Comparison of ENCODE assay signal across 19 cellular contexts in the genomic region with DNA sequence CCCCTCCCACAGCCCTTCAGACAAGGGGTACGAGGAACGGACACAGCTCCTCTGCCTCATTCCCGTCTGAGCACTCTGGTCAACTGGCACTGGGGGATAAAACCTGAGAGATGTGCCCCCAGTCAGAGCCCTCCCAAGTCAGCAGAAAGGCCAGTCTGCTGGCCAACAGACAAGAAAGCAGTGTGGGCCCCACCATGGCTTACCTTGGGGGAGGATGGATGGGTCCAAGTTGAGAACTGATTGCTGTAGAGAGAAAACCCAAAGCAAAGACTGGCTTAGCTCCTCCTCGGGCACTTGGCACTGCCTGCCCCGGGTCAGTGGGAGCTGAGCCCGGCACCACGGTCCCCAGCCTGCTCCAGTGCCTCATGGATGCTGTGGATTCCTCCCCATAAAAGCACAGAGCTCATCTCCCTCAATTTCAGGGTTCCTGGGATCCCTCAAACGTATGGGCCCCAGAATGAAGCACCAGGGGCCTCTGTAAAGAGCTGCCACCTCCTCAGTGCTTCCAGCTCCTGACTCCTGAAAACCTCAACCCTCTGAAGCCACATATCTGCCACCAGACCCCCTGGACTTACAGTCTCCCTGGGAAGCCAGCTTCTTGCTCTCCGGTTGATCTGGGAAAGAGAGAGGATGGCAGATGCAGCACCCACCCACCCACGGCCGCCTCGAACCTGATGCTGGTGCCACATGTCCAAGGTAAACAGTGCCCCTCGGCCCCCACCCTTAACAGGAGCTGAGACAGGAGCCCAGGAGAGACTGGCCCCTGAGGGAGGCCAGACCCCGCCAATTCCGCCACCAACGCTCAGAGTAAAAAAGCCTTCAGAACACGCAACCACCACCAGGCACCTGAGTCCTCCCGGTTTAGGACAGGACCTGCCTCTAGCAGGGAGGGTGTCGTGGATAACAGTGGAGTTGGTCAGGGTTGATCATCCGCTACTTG. TPM values are rescaled to one million over a fixed set of nuclear protein-coding genes. Genes with fewer than 3 reads are reported as not detected.
DNase-seq lines count a peak whose midpoint lies in the region; ATAC-seq and TF ChIP-seq lines count a peak whose summit lies in the region.
"Had no signal": no experiment of that assay in that cellular context is flagged by ENCODE, and none has a peak within 500 bp of the region (broad histone marks: within the 10 kb centered on the region; RNA-seq: fewer than 3 reads in every experiment).

No MANE protein-coding gene starts in this region.

- DNase-seq in CD4-positive, alpha-beta T cell, result no peak
- DNase-seq in GM23338 (ENCODE audit: low spot score) (no peak), neuronal stem cell (ENCODE audit: low spot score) (no peak), WERI-Rb-1 (no peak), AG20443 (ENCODE audit: low spot score) (no peak)
- DNase-seq: activated CD4-positive, CD25-positive, alpha-beta regulatory T cell treated with anti-CD3 and anti-CD28 coated beads, Interleukin-2, amount 50 U/mL, for 72 hours; activated CD8-positive, alpha-beta memory T cell treated with anti-CD3 and anti-CD28 coated beads, Interleukin-2, amount 50 U/mL, for 48 hours; effector memory CD4-positive, alpha-beta T cell; hippocampal formation; NCI-H226; Right ventricle myocardium superior had no signal

- H2AFZ ChIP-seq in GM23338 (no peak overlapping the region), neuronal stem cell (ENCODE audit: low read length) (no peak overlapping the region)
- H2AFZ ChIP-seq: parathyroid adenoma had no signal

- no peaks in the 10 kb centered on the region for H3K27me3 Mint-ChIP-seq in CD4-positive, alpha-beta T cell
- H3K27me3 Mint-ChIP-seq in GM23338 (ENCODE audit: insufficient read depth, low read depth, poor library complexity) (peaks cover 19% of the 10 kb centered on the region), brain (peaks cover 5% of the 10 kb centered on the region)

- H2BK12ac ChIP-seq in neuronal stem cell (ENCODE audit: low read length), result no peak overlapping the region

- H4K20me1 ChIP-seq in GM23338 (replicated peaks; ENCODE audit: insufficient read depth), result peaks cover 42% of the 10 kb centered on the region

- 0 out of 2 replicates have a peak, but pooled peaks cover 9% of the 10 kb centered on the region for H3F3A ChIP-seq in GM23338 (replicated peaks; ENCODE audit: low read depth)

- H3K9me3 ChIP-seq in CD4-positive, alpha-beta T cell (ENCODE audit: control insufficient read depth, low read length), result no peaks in the 10 kb centered on the region
- H3K9me3 ChIP-seq in neuronal stem cell (replicated peaks in 1 of 2; ENCODE audit: control insufficient read depth in 2 of 2, insufficient read depth in 1 of 2, low read depth in 1 of 2, low read length in 2 of 2) (peaks cover 4 to 5% of the 10 kb centered on the region in 2 donors), WERI-Rb-1 (ENCODE audit: severe bottlenecking) (peaks cover 5% of the 10 kb centered on the region)
- H3K9me3 ChIP-seq: tibial nerve had no signal

- peaks cover 7% of the 10 kb centered on the region; the same call in 1 of the 2 replicates for H3K9me2 ChIP-seq in GM23338 (ENCODE audit: insufficient read depth)

- peaks cover 39% of the 10 kb centered on the region for H3K79me1 ChIP-seq in neuronal stem cell (ENCODE audit: low read depth, low read length)

- H3K4me3 ChIP-seq in GM23338 (no peak overlapping the region), neuronal stem cell (ENCODE audit: low read length in 2 of 2) (no peak overlapping the region), WERI-Rb-1 (ENCODE audit: low read depth, low read length) (no peak overlapping the region)
- H3K4me3 ChIP-seq: skin epidermis, tibial nerve had no signal

- H3K4me1 Mint-ChIP-seq in CD4-positive, alpha-beta T cell (ENCODE audit: low read depth), result peaks cover 32% of the 10 kb centered on the region
- peaks cover 13% of the 10 kb centered on the region for H3K4me1 Mint-ChIP-seq in GM23338
- H3K4me1 Mint-ChIP-seq in brain, result peaks cover 44% of the 10 kb centered on the region

- no peak overlapping the region for H3K18ac ChIP-seq in neuronal stem cell (ENCODE audit: low read length)

- no peak overlapping the region for H2AK5ac ChIP-seq in neuronal stem cell (ENCODE audit: low read depth, low read length)

- H3K27ac ChIP-seq in CD4-positive, alpha-beta T cell (ENCODE audit: low read depth, low read length), result no peak overlapping the region
- peak overlapping the region; percentile 19; the same call in 1 of the 2 replicates for H3K27ac ChIP-seq in GM23338 (ENCODE audit: low read depth)
- no peak overlapping the region for H3K27ac ChIP-seq in neuronal stem cell (replicated peaks; ENCODE audit: low read length)
- no peak overlapping the region for H3K27ac ChIP-seq in WERI-Rb-1
- H3K27ac ChIP-seq: parathyroid adenoma, skin epidermis had no signal

- peak overlapping the region; percentile 68 for H3K9ac ChIP-seq in neuronal stem cell (ENCODE audit: low read depth, low read length, poor library complexity)
- H3K9ac ChIP-seq: parathyroid adenoma had no signal

- H2BK15ac ChIP-seq in neuronal stem cell (ENCODE audit: low read length), result no peak overlapping the region

- no peak overlapping the region for H4K8ac ChIP-seq in neuronal stem cell (ENCODE audit: low read depth, low read length)

- no peak for ATAC-seq in CD4-positive, alpha-beta T cell (ENCODE audit: poor library complexity)
- ATAC-seq in GM23338 (no peak), HG03045 (IDR thresholded peaks at IDR 0.05; ENCODE audit: unreplicated experiment) (no peak)
- ATAC-seq: activated naive CD4-positive, alpha-beta T cell treated with anti-CD3 and anti-CD28 coated beads, Interleukin-2, amount 50 U/mL, for 72 hours had no signal

- intact Hi-C loops in CD4-positive, alpha-beta T cell (cut with DNase I, micrococcal nuclease), result loop anchor here in 1 of 2 experiments (2.0 kb wide), 1 partner anchor 141 kb away; no protein-coding TSS in a partner anchor

- CTCF ChIA-PET in CD4-positive, alpha-beta T cell (lab: Charles Lee), result no interaction called here

- H2BK120ac ChIP-seq in neuronal stem cell (ENCODE audit: low read depth, low read length), result no peak overlapping the region

- H3K36me3 Mint-ChIP-seq in CD4-positive, alpha-beta T cell (ENCODE audit: low read depth), result peaks cover 70% of the 10 kb centered on the region
- H3K36me3 Mint-ChIP-seq in GM23338 (ENCODE audit: low read depth), result peaks cover 83% of the 10 kb centered on the region
- peaks cover 56% of the 10 kb centered on the region for H3K36me3 Mint-ChIP-seq in brain

- H3K79me2 ChIP-seq in GM23338 (replicated peaks; ENCODE audit: insufficient read depth), result peaks cover 60% of the 10 kb centered on the region

- H3K4ac ChIP-seq in neuronal stem cell (ENCODE audit: low read length), result no peak overlapping the region

- peak overlapping the region; percentile 76 for H3K23ac ChIP-seq in neuronal stem cell (ENCODE audit: low read depth, low read length, poor library complexity)

- H3K14ac ChIP-seq in neuronal stem cell (ENCODE audit: low read length), result no peak overlapping the region

- POLR2A ChIA-PET in CD4-positive, alpha-beta T cell (lab: Charles Lee), result no interaction called here

- H3K4me1 ChIP-seq in GM23338 (ENCODE audit: insufficient read depth), result peaks cover 8% of the 10 kb centered on the region; the same call in 1 of the 2 replicates
- H3K4me1 ChIP-seq in neuronal stem cell (ENCODE audit: control insufficient read depth in 2 of 2, insufficient read depth in 1 of 2, low read depth in 1 of 2, low read length in 2 of 2), result peaks cover 9 to 13% of the 10 kb centered on the region in 2 donors

- H3K4me2 ChIP-seq in GM23338 (no peak overlapping the region), neuronal stem cell (ENCODE audit: insufficient read depth, low read length, poor library complexity, severe bottlenecking) (no peak overlapping the region)

- H3K4me3 Mint-ChIP-seq in CD4-positive, alpha-beta T cell, result peak overlapping the region; percentile 56
- no peak overlapping the region; the same call in 2 of the 3 replicates for H3K4me3 Mint-ChIP-seq in GM23338
- peak overlapping the region in 3 of 5 experiments; percentile 53 to 98 (median 96) for H3K4me3 Mint-ChIP-seq in brain

- H2BK5ac ChIP-seq in neuronal stem cell (ENCODE audit: low read length), result no peak overlapping the region

- H3K36me3 ChIP-seq in GM23338 (ENCODE audit: insufficient read depth), result peaks cover 43% of the 10 kb centered on the region
- peaks cover 57 to 71% of the 10 kb centered on the region in 2 donors for H3K36me3 ChIP-seq in neuronal stem cell (replicated peaks in 1 of 2; ENCODE audit: control insufficient read depth in 2 of 2, insufficient read depth in 2 of 2, low read length in 2 of 2)
- peaks cover 73% of the 10 kb centered on the region for H3K36me3 ChIP-seq in WERI-Rb-1

- H4K91ac ChIP-seq in neuronal stem cell (ENCODE audit: low read depth, low read length, poor library complexity), result no peak overlapping the region

- no peaks in the 10 kb centered on the region for H3K27me3 ChIP-seq in CD4-positive, alpha-beta T cell (ENCODE audit: control insufficient read depth, insufficient read depth, low read length)
- H3K27me3 ChIP-seq in GM23338 (ENCODE audit: insufficient read depth) (no peaks in the 10 kb centered on the region), neuronal stem cell (ENCODE audit: control insufficient read depth in 3 of 3, insufficient read depth in 3 of 3, low read depth in 1 of 3, low read length in 3 of 3) (no peaks in the 10 kb centered on the region), WERI-Rb-1 (ENCODE audit: insufficient read depth, low read depth, severe bottlenecking) (no peaks in the 10 kb centered on the region)
- H3K27me3 ChIP-seq: tibial nerve had no signal

- no peak overlapping the region for H3K27ac Mint-ChIP-seq in CD4-positive, alpha-beta T cell
- H3K27ac Mint-ChIP-seq in GM23338 (no peak overlapping the region), brain (peak overlapping the region in 3 of 5 experiments; percentile 60 to 95 (median 95))

- H3K9me3 Mint-ChIP-seq in CD4-positive, alpha-beta T cell, result no peaks in the 10 kb centered on the region
- H3K9me3 Mint-ChIP-seq in GM23338 (peaks cover 9% of the 10 kb centered on the region), brain (peaks cover 0 to 5% (median 0%) of the 10 kb centered on the region in 5 experiments)
- H3K9me3 Mint-ChIP-seq: activated naive CD4-positive, alpha-beta T cell treated with anti-CD3 and anti-CD28 coated beads, Interleukin-2, amount 50 U/mL, for 72 hours had no signal

- TF ChIP-seq CTCF in CD4-positive, alpha-beta T cell (IDR thresholded peaks at IDR 0.05), result no peak
- TF ChIP-seq CTCF in GM23338 (conservative IDR thresholded peaks at IDR 0.05; ENCODE audit: low read depth in 2 of 2) (no peak), brain (conservative IDR thresholded peaks at IDR 0.05) (no peak), WERI-Rb-1 (IDR thresholded peaks at IDR 0.05; ENCODE audit: low read depth, low read length) (no peak)

- WGBS in neuronal stem cell (ENCODE audit: extremely low coverage in 2 of 2, insufficient read length in 2 of 2, insufficient replicate concordance in 1 of 2), 2 donors, result no CpG with 5 or more reads among the region's 20 CpGs

RNA-seq across cellular contexts. Expression of a gene that starts 3.3 kb away (rescaled TPM):
- total RNA-seq in CD4-positive, alpha-beta T cell, result 100 to 1,000 TPM; 128 to 143 TPM
- total RNA-seq in GM23338 (2014; rRNA removed; shearing (Covaris generic)), result 359 and 367 TPM in 2 replicates
- polyA plus RNA-seq in GM23338 (2016; fragmentation: Nextera tagmentation; extraction: Ambion mirVana) (129 and 144 TPM in 2 replicates), brain (ENCODE audit: insufficient read depth, low read depth, low replicate concordance) (471 TPM)
- 303 TPM for polyA plus RNA-seq in neuronal stem cell (2013, experiment 1 of 2)
- 310 TPM for polyA plus RNA-seq in neuronal stem cell (2013, experiment 2 of 2)

RNA-seq across cellular contexts. Expression of a gene that starts 12.2 kb away (rescaled TPM):
- under 1 TPM; 0.30 to 0.50 TPM for total RNA-seq in CD4-positive, alpha-beta T cell
- total RNA-seq in GM23338 (2014; rRNA removed; shearing (Covaris generic)), result 0.35 TPM in 1 of 2 replicates, not detected in the other
- 0.23 and 0.24 TPM in 2 replicates for polyA plus RNA-seq in GM23338 (2016; fragmentation: Nextera tagmentation; extraction: Ambion mirVana)
- polyA plus RNA-seq in brain (ENCODE audit: insufficient read depth, low read depth, low replicate concordance), result 1.1 TPM
- polyA plus RNA-seq in neuronal stem cell (2013, experiment 1 of 2), result 0.42 TPM
- 0.47 TPM for polyA plus RNA-seq in neuronal stem cell (2013, experiment 2 of 2)
- total RNA-seq: bronchial epithelial cell, H4, Right ventricle myocardium superior had no signal

RNA-seq across cellular contexts. Expression of a gene that starts 28.4 kb away (rescaled TPM):
- 10 to 100 TPM; 56.1 to 61.1 TPM for total RNA-seq in CD4-positive, alpha-beta T cell
- total RNA-seq in GM23338 (2014; rRNA removed; shearing (Covaris generic)), result 44.4 and 65.5 TPM in 2 replicates
- polyA plus RNA-seq in GM23338 (2016; fragmentation: Nextera tagmentation; extraction: Ambion mirVana) (62.1 and 76.1 TPM in 2 replicates), brain (ENCODE audit: insufficient read depth, low read depth, low replicate concordance) (128 TPM)
- polyA plus RNA-seq in neuronal stem cell (2013, experiment 1 of 2), result 70.8 TPM
- polyA plus RNA-seq in neuronal stem cell (2013, experiment 2 of 2), result 70.1 TPM

RNA-seq across cellular contexts. Expression of a gene that starts 38.2 kb away (rescaled TPM):
- 10 to 100 TPM; 10.5 to 10.8 TPM for total RNA-seq in CD4-positive, alpha-beta T cell
- 90.5 and 96.4 TPM in 2 replicates for total RNA-seq in GM23338 (2014; rRNA removed; shearing (Covaris generic))
- polyA plus RNA-seq in GM23338 (2016; fragmentation: Nextera tagmentation; extraction: Ambion mirVana) (25.1 and 25.7 TPM in 2 replicates), brain (ENCODE audit: insufficient read depth, low read depth, low replicate concordance) (129 TPM)
- 52.7 TPM for polyA plus RNA-seq in neuronal stem cell (2013, experiment 1 of 2)
- 51.9 TPM for polyA plus RNA-seq in neuronal stem cell (2013, experiment 2 of 2)

RNA-seq across cellular contexts. Expression of a gene that starts 42.7 kb away (rescaled TPM):
- total RNA-seq in CD4-positive, alpha-beta T cell, result 1 to 10 TPM; 7.9 to 9.4 TPM
- 32.2 and 44.4 TPM in 2 replicates for total RNA-seq in GM23338 (2014; rRNA removed; shearing (Covaris generic))
- 11.8 and 16.6 TPM in 2 replicates for polyA plus RNA-seq in GM23338 (2016; fragmentation: Nextera tagmentation; extraction: Ambion mirVana)
- polyA plus RNA-seq in brain (ENCODE audit: insufficient read depth, low read depth, low replicate concordance), result 5.4 TPM
- 0.04 TPM for polyA plus RNA-seq in neuronal stem cell (2013, experiment 1 of 2)
- polyA plus RNA-seq in neuronal stem cell (2013, experiment 2 of 2), result 0.10 TPM
- total RNA-seq: H4, Right ventricle myocardium superior, tibial nerve had no signal

Comparison
In these comparisons a context has a peak if more than half of its experiments do, and no peak if none do; other contexts are left out.
1. H3K27ac Mint-ChIP-seq: peak in brain (3 of 5); none in CD4-positive, alpha-beta T cell (single experiment) and GM23338 (single experiment).